ENCODE assay signal across 1 cellular context in genomic region chr9:109905472-109905871, GRCh38.
TF ChIP-seq lines count a peak whose summit lies in the region.

No MANE protein-coding gene starts in this region.

TF ChIP-seq in HepG2, 621 proteins besides CTCF, POLR2A, EP300 and RAD21 (continued from another document):
- no peak for TF ChIP-seq CSRNP2 (CRISPR knock-in tag; conservative IDR thresholded peaks at IDR 0.05; ENCODE audit: low read depth)
